ENCODE assay signal across 1 cellular context in the genomic region with DNA sequence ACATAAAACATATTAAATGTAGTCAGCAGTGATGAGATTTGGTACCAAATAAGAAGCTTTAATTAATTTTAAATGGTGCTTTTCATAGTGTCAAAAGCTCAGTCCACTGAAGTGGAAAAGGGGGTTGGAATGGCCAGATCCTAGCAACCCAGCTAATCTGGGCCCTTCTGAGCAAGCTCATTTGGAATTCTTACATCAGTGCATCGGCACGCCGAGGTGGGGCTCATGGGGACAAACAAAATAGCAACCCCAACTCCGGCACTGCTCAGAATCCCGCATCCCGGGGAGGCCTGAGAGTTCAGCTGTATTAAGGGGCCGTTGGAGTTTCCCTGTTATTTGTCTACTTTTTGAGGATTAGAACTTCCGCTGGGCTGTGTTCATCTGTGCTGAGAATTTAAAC.
TF ChIP-seq lines count a peak whose summit lies in the region.

No MANE protein-coding gene starts in this region.

TF ChIP-seq in GM23338, 12 proteins besides CTCF, POLR2A, EP300 and RAD21 (continued from another document):
- TF ChIP-seq, protein P1, sequence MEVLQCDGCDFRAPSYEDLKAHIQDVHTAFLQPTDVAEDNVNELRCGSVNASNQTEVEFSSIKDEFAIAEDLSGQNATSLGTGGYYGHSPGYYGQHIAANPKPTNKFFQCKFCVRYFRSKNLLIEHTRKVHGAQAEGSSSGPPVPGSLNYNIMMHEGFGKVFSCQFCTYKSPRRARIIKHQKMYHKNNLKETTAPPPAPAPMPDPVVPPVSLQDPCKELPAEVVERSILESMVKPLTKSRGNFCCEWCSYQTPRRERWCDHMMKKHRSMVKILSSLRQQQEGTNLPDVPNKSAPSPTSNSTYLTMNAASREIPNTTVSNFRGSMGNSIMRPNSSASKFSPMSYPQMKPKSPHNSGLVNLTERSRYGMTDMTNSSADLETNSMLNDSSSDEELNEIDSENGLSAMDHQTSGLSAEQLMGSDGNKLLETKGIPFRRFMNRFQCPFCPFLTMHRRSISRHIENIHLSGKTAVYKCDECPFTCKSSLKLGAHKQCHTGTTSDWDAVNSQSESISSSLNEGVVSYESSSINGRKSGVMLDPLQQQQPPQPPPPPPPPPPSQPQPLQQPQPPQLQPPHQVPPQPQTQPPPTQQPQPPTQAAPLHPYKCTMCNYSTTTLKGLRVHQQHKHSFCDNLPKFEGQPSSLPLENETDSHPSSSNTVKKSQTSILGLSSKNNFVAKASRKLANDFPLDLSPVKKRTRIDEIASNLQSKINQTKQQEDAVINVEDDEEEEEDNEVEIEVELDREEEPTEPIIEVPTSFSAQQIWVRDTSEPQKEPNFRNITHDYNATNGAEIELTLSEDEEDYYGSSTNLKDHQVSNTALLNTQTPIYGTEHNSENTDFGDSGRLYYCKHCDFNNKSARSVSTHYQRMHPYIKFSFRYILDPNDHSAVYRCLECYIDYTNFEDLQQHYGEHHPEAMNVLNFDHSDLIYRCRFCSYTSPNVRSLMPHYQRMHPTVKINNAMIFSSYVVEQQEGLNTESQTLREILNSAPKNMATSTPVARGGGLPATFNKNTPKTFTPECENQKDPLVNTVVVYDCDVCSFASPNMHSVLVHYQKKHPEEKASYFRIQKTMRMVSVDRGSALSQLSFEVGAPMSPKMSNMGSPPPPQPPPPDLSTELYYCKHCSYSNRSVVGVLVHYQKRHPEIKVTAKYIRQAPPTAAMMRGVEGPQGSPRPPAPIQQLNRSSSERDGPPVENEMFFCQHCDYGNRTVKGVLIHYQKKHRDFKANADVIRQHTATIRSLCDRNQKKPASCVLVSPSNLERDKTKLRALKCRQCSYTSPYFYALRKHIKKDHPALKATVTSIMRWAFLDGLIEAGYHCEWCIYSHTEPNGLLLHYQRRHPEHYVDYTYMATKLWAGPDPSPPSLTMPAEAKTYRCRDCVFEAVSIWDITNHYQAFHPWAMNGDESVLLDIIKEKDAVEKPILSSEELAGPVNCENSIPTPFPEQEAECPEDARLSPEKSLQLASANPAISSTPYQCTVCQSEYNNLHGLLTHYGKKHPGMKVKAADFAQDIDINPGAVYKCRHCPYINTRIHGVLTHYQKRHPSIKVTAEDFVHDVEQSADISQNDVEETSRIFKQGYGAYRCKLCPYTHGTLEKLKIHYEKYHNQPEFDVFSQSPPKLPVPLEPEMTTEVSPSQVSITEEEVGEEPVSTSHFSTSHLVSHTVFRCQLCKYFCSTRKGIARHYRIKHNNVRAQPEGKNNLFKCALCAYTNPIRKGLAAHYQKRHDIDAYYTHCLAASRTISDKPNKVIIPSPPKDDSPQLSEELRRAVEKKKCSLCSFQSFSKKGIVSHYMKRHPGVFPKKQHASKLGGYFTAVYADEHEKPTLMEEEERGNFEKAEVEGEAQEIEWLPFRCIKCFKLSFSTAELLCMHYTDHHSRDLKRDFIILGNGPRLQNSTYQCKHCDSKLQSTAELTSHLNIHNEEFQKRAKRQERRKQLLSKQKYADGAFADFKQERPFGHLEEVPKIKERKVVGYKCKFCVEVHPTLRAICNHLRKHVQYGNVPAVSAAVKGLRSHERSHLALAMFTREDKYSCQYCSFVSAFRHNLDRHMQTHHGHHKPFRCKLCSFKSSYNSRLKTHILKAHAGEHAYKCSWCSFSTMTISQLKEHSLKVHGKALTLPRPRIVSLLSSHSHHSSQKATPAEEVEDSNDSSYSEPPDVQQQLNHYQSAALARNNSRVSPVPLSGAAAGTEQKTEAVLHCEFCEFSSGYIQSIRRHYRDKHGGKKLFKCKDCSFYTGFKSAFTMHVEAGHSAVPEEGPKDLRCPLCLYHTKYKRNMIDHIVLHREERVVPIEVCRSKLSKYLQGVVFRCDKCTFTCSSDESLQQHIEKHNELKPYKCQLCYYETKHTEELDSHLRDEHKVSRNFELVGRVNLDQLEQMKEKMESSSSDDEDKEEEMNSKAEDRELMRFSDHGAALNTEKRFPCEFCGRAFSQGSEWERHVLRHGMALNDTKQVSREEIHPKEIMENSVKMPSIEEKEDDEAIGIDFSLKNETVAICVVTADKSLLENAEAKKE (CRISPR knock-in tag; IDR thresholded peaks at IDR 0.05), result no peak
- TF ChIP-seq EZH2 (IDR thresholded peaks at IDR 0.05; ENCODE audit: low read depth, unreplicated experiment) (no peak), EZH2phosphoT487 (IDR thresholded peaks at IDR 0.05; ENCODE audit: unreplicated experiment) (no peak), ZNF114 (CRISPR knock-in tag; IDR thresholded peaks at IDR 0.05) (no peak)
- TF ChIP-seq, protein P2, sequence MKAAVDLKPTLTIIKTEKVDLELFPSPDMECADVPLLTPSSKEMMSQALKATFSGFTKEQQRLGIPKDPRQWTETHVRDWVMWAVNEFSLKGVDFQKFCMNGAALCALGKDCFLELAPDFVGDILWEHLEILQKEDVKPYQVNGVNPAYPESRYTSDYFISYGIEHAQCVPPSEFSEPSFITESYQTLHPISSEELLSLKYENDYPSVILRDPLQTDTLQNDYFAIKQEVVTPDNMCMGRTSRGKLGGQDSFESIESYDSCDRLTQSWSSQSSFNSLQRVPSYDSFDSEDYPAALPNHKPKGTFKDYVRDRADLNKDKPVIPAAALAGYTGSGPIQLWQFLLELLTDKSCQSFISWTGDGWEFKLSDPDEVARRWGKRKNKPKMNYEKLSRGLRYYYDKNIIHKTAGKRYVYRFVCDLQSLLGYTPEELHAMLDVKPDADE (IDR thresholded peaks at IDR 0.05), result no peak
